In the genomic region with DNA sequence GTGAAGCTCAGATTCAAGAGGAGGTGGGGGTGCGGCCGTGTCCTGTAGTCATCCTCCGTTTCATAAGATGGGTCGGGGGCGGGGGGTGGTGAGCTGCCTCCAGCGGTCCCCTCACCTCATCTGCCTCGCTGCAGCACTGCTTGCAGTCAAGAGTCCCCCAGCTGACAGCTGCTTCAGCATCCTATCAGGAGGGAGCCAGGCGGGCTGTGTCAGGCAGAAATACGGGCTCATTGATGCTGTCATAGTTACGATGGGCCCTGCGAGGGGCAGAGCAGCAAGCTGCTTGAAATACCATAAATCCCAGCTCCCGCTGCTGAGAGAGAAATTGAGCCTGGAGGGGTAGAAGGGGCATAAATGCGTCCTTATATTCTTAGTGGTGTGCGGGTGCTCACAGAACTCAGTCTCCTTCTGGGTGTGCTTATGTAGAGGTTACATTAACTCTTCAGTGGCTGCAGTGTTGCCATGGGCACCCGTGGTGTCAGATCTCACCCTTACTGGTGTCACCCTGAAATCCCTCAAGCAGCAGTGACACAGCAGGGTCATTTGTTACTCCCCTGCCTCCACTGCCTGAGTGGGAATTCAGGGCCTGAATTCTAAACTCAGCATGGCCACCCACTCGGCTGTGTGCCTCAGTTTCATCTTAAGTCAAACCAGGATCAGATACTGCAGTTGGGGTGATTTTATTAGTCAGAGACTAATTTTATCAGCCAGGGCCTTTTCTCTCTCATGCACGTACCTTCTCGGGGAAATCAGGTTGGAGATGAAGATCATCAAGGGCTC, we compare ENCODE assay signal across 19 cellular contexts. TPM values are rescaled to one million over a fixed set of nuclear protein-coding genes. Genes with fewer than 3 reads are reported as not detected.
DNase-seq lines count a peak whose midpoint lies in the region; ATAC-seq, FAIRE-seq and TF ChIP-seq lines count a peak whose summit lies in the region.
"Had no signal": no experiment of that assay in that cellular context is flagged by ENCODE, and none has a peak within 500 bp of the region (broad histone marks: within the 10 kb centered on the region; RNA-seq: fewer than 3 reads in every experiment).

No MANE protein-coding gene starts in this region.

- peaks cover 0 to 5% of the 10 kb centered on the region in 2 donors for H3K36me3 Mint-ChIP-seq in activated naive CD4-positive, alpha-beta T cell treated with anti-CD3 and anti-CD28 coated beads, Interleukin-2, amount 50 U/mL, for 72 hours
- peaks cover 50 to 61% of the 10 kb centered on the region in 2 donors for H3K36me3 Mint-ChIP-seq in stimulated activated naive B cell treated with anti-CD40 and anti-IgM and Interleukin-4, amounts not matched to agents 10 μg/mL and 1 μg/mL and 100 μg/mL, for 72 hours

- no peaks in the 10 kb centered on the region for H4K20me1 ChIP-seq in GM12878 (ENCODE audit: control insufficient read depth, insufficient read depth)

- peak overlapping the region; percentile 35 to 87 for H3K27ac Mint-ChIP-seq in activated naive CD4-positive, alpha-beta T cell treated with anti-CD3 and anti-CD28 coated beads, Interleukin-2, amount 50 U/mL, for 72 hours
- H3K27ac Mint-ChIP-seq in stimulated activated naive B cell treated with anti-CD40 and anti-IgM and Interleukin-4, amounts not matched to agents 10 μg/mL and 1 μg/mL and 100 μg/mL, for 72 hours = peak overlapping the region; percentile 76
- H3K27ac Mint-ChIP-seq: GM23338 had no signal

- intact Hi-C loops in GM12878 (cut with micrococcal nuclease; ENCODE audit: unreplicated experiment) = no loop called here

- in situ Hi-C loops in GM12878 (cut with MboI) = no loop called here

- no peak overlapping the region for H3K27ac ChIP-seq in GM12878 (ENCODE audit: control insufficient read depth, insufficient read depth)
- H3K27ac ChIP-seq: BLaER1 treated with 17β-estradiol and CSF1 and Interleukin-3, amounts not matched to agents 10 nM and 100 nM had no signal

- no peak for TF ChIP-seq EP300 in GM12878 (IDR thresholded peaks at IDR 0.05; ENCODE audit: borderline replicate concordance in 1 of 2, control insufficient read depth in 1 of 2, low read depth in 2 of 2, low read length in 2 of 2)

- RAD21 ChIA-PET in GM12878 (lab: Charles Lee; ENCODE audit: unreplicated experiment) = interaction anchor here (1.3 kb wide), 1 partner anchor 214 kb away, joined by 3 read pairs; no protein-coding TSS in a partner anchor

- no peaks in the 10 kb centered on the region for H3K9me3 ChIP-seq in GM12878 (replicated peaks; ENCODE audit: control insufficient read depth, insufficient read depth, low read length)
- H3K9me3 ChIP-seq: BLaER1 treated with 17β-estradiol and CSF1 and Interleukin-3, amounts not matched to agents 10 nM and 100 nM had no signal

- H3K4me3 ChIP-seq in GM12878 = no peak overlapping the region
- H3K4me3 ChIP-seq: BLaER1 treated with 17β-estradiol and CSF1 and Interleukin-3, amounts not matched to agents 10 nM and 100 nM; GM23338 had no signal

- SMC1A ChIA-PET in GM12878 (lab: Charles Lee; ENCODE audit: uncharacterized antibody, unreplicated experiment) = no interaction called here

- BruUV-seq in GM12878 (replicated peaks; lab: Mats Ljungman, UMichigan) = no TSS peak

- H3K27me3 Mint-ChIP-seq in stimulated activated naive B cell treated with anti-CD40 and anti-IgM and Interleukin-4, amounts not matched to agents 10 μg/mL and 1 μg/mL and 100 μg/mL, for 72 hours = no peaks in the 10 kb centered on the region
- H3K27me3 Mint-ChIP-seq: CD8-positive, alpha-beta memory T cell; IgD-negative memory B cell had no signal

- CTCF ChIA-PET in GM12878 (lab: Yijun Ruan, JAX) = interaction anchor here (0.8 kb wide), 2 partner anchors 61 to 88 kb away, joined by 3 read pairs; no protein-coding TSS in a partner anchor

- TF ChIP-seq CTCF in GM12878 (IDR thresholded peaks at IDR 0.05 in 2 of 3, conservative IDR thresholded peaks at IDR 0.05 in 1 of 3; ENCODE audit: control insufficient read depth in 2 of 3, extremely low read depth in 1 of 3, insufficient read depth in 1 of 3, low read depth in 3 of 3, low read length in 3 of 3) = no peak

- H3K4me3 Mint-ChIP-seq in stimulated activated naive B cell treated with anti-CD40 and anti-IgM and Interleukin-4, amounts not matched to agents 10 μg/mL and 1 μg/mL and 100 μg/mL, for 72 hours = no peak overlapping the region
- H3K4me3 Mint-ChIP-seq: CD8-positive, alpha-beta memory T cell; GM23338; IgD-negative memory B cell had no signal

- no peaks in the 10 kb centered on the region for H3K79me2 ChIP-seq in GM12878 (ENCODE audit: control insufficient read depth, insufficient read depth, low read length)

- no peak for TF ChIP-seq RAD21 in GM12878 (IDR thresholded peaks at IDR 0.05; ENCODE audit: insufficient read depth, low read depth, low read length)

- H3K27me3 ChIP-seq in GM12878 (replicated peaks in 1 of 2; ENCODE audit: control insufficient read depth in 2 of 2, insufficient read depth in 2 of 2, low read length in 1 of 2) = no peaks in the 10 kb centered on the region
- H3K27me3 ChIP-seq: BLaER1 treated with 17β-estradiol and CSF1 and Interleukin-3, amounts not matched to agents 10 nM and 100 nM had no signal

- peak in 1 of 2 donors; percentile 16 for ATAC-seq in activated naive CD4-positive, alpha-beta T cell treated with anti-CD3 and anti-CD28 coated beads, Interleukin-2, amount 50 U/mL, for 72 hours
- ATAC-seq in GM12878 = no peak
- ATAC-seq in stimulated activated naive B cell treated with anti-CD40 and anti-IgM and Interleukin-4, amounts not matched to agents 10 μg/mL and 1 μg/mL and 100 μg/mL, for 72 hours (replicated peaks) = no peak
- ATAC-seq: GM23338, Panc1 had no signal

- H3K36me3 ChIP-seq in GM12878 (ENCODE audit: control insufficient read depth in 2 of 2, insufficient read depth in 2 of 2, low read length in 1 of 2) = peaks cover 49 to 50% of the 10 kb centered on the region in 2 experiments

- H3K9me3 Mint-ChIP-seq in activated naive CD4-positive, alpha-beta T cell treated with anti-CD3 and anti-CD28 coated beads, Interleukin-2, amount 50 U/mL, for 72 hours = no peaks in the 10 kb centered on the region
- no peaks in the 10 kb centered on the region for H3K9me3 Mint-ChIP-seq in stimulated activated naive B cell treated with anti-CD40 and anti-IgM and Interleukin-4, amounts not matched to agents 10 μg/mL and 1 μg/mL and 100 μg/mL, for 72 hours
- H3K9me3 Mint-ChIP-seq: CD8-positive, alpha-beta memory T cell; GM23338; IgD-negative memory B cell had no signal

- TF ChIP-seq POLR2A in GM12878 (IDR thresholded peaks at IDR 0.05; ENCODE audit: low read depth, low read length) (peak; percentile 29), H54 (IDR thresholded peaks at IDR 0.05; ENCODE audit: low read depth, low read length) (no peak)

- POLR2A ChIA-PET in GM12878 (lab: Charles Lee) = no interaction called here

- DNase-seq in activated naive CD4-positive, alpha-beta T cell treated with anti-CD3 and anti-CD28 coated beads, Interleukin-2, amount 50 U/mL, for 72 hours (ENCODE audit: low spot score in 2 of 2) = no peak
- no peak for DNase-seq in activated naive CD4-positive, alpha-beta T cell (lab: John Stamatoyannopoulos, UW)
- no peak for DNase-seq in GM12878 (ENCODE audit: low read depth, low spot score)
- peak; percentile 40 for DNase-seq in left kidney (ENCODE audit: low read depth, low spot score)
- DNase-seq in stimulated activated naive B cell treated with anti-CD40 and anti-IgM and Interleukin-4, amounts not matched to agents 10 μg/mL and 1 μg/mL and 100 μg/mL, for 72 hours = no peak
- DNase-seq in H54 (ENCODE audit: insufficient read length, low spot score) = no peak
- DNase-seq in AG20443 (ENCODE audit: low spot score) = no peak
- DNase-seq: CD8-positive, alpha-beta memory T cell; Kasumi-1; MM.1S; NCI-H1092; NCI-H1436 treated with DMSO at 0.1 percent for 48 hours; NCI-H2029; NCI-H526 had no signal

- H2AFZ ChIP-seq in GM12878 (ENCODE audit: control insufficient read depth, low read depth, low read length) = no peak overlapping the region
- H2AFZ ChIP-seq: GM23338 had no signal

- FAIRE-seq in GM12878 (lab: Jason Lieb, UNC) = no peak
- no peak for FAIRE-seq in H54 (lab: Jason Lieb, UNC)
- FAIRE-seq: D721Med had no signal

- H3K4me1 ChIP-seq in GM12878 (ENCODE audit: control insufficient read depth, insufficient read depth, low read length) = no peaks in the 10 kb centered on the region; the same call in 1 of the 2 replicates

- H3K4me1 Mint-ChIP-seq in stimulated activated naive B cell treated with anti-CD40 and anti-IgM and Interleukin-4, amounts not matched to agents 10 μg/mL and 1 μg/mL and 100 μg/mL, for 72 hours = peaks cover 0 to 7% of the 10 kb centered on the region in 2 donors

- no peak overlapping the region for H3K4me2 ChIP-seq in GM12878 (ENCODE audit: control insufficient read depth, insufficient read depth)
- H3K4me2 ChIP-seq: GM23338 had no signal

- WGBS in GM12878 (ENCODE audit: insufficient coverage, insufficient replicate concordance, low lambda C conversion rate, missing lambda C conversion rate) = 74% methylated on average over 16 of the region's 18 CpGs

- no peak overlapping the region for H3K9ac ChIP-seq in GM12878 (ENCODE audit: control insufficient read depth, insufficient read depth, low read length)
- H3K9ac ChIP-seq: BLaER1 treated with 17β-estradiol and CSF1 and Interleukin-3, amounts not matched to agents 10 nM and 100 nM had no signal

RNA-seq across cellular contexts. Expression of gene CCDC167, which starts 21.8 kb away (rescaled TPM):
- 10 to 100 TPM; 53.3 to 68.6 TPM for total RNA-seq in activated naive CD4-positive, alpha-beta T cell treated with anti-CD3 and anti-CD28 coated beads, Interleukin-2, amount 50 U/mL, for 72 hours
- total RNA-seq in GM12878 (2013; cell fraction: nucleolus; rRNA removed) = 8.5 and 9.7 TPM in 2 replicates
- total RNA-seq in GM12878 (2014; rRNA removed) = 92.6 and 102 TPM in 2 replicates
- total RNA-seq in GM12878 (2014; rRNA removed; fragmentation: Illumina TruSeq; extraction: Trizol) = 103 and 110 TPM in 2 replicates
- 70.8 and 74.9 TPM in 2 replicates for total RNA-seq in GM12878 (2021)
- 76.2 TPM for polyA plus RNA-seq in GM12878 (2011; ENCODE audit: low read depth)
- 84.1 and 109 TPM in 2 replicates for polyA plus RNA-seq in GM12878 (2011; rRNA removed)
- 165 and 304 TPM in 2 replicates for polyA plus RNA-seq in GM12878 (2011; cell fraction: cytosol; rRNA removed)
- polyA plus RNA-seq in GM12878 (2011; cell fraction: nucleus; rRNA removed) = 77.8 and 96.7 TPM in 2 replicates
- polyA plus RNA-seq in GM12878 (2012) = 92.0 and 93.8 TPM in 2 replicates
- 133 and 200 TPM in 2 replicates for polyA plus RNA-seq in GM12878 (2014; fragmentation: Illumina TruSeq; extraction: Trizol)
- polyA plus RNA-seq in GM12878 (2014; fragmentation: Nextera tagmentation; extraction: Ambion mirVana) = 100 to 1,000 TPM; 323 to 380 TPM
- 99.5 and 99.6 TPM in 2 replicates for polyA plus RNA-seq in GM12878 (2014; rRNA removed)
- polyA plus RNA-seq in GM12878 (2016; fragmentation: Nextera tagmentation; extraction: Ambion mirVana) = 100 to 1,000 TPM; 165 to 180 TPM
- 31.0 and 53.2 TPM in 2 replicates for polyA minus RNA-seq in GM12878 (2011; rRNA and poly(A)+ RNA removed)
- polyA minus RNA-seq in GM12878 (2011; cell fraction: cytosol; rRNA and poly(A)+ RNA removed) = 21.2 and 21.5 TPM in 2 replicates
- polyA minus RNA-seq in GM12878 (2011; cell fraction: nucleus; rRNA and poly(A)+ RNA removed) = 7.5 and 13.0 TPM in 2 replicates

RNA-seq across cellular contexts. Expression of gene CMTR1, which starts 44.8 kb away (rescaled TPM):
- 10 to 100 TPM; 42.9 to 75.9 TPM for total RNA-seq in activated naive CD4-positive, alpha-beta T cell treated with anti-CD3 and anti-CD28 coated beads, Interleukin-2, amount 50 U/mL, for 72 hours
- 109 and 111 TPM in 2 replicates for total RNA-seq in GM12878 (2013; cell fraction: nucleolus; rRNA removed)
- total RNA-seq in GM12878 (2014; rRNA removed) (46.2 and 53.1 TPM in 2 replicates), GM12878 (2014; rRNA removed; fragmentation: Illumina TruSeq; extraction: Trizol) (46.2 and 51.7 TPM in 2 replicates), GM12878 (2021) (55.9 and 56.6 TPM in 2 replicates)
- polyA plus RNA-seq in GM12878 (2011; ENCODE audit: low read depth) = 31.0 TPM
- polyA plus RNA-seq in GM12878 (2011; rRNA removed) (67.0 and 67.8 TPM in 2 replicates), GM12878 (2014; fragmentation: Illumina TruSeq; extraction: Trizol) (57.5 and 59.1 TPM in 2 replicates), GM12878 (2014; fragmentation: Nextera tagmentation; extraction: Ambion mirVana) (1 to 10 TPM; 2.7 to 3.5 TPM), GM12878 (2014; rRNA removed) (43.3 and 52.8 TPM in 2 replicates), GM12878 (2016; fragmentation: Nextera tagmentation; extraction: Ambion mirVana) (10 to 100 TPM; 31.9 to 34.2 TPM)
- polyA plus RNA-seq in GM12878 (2011; cell fraction: cytosol; rRNA removed) = 57.0 and 58.5 TPM in 2 replicates
- polyA plus RNA-seq in GM12878 (2011; cell fraction: nucleus; rRNA removed) = 116 and 125 TPM in 2 replicates
- polyA plus RNA-seq in GM12878 (2012) = 44.7 and 48.1 TPM in 2 replicates
- polyA minus RNA-seq in GM12878 (2011; rRNA and poly(A)+ RNA removed) = 55.4 and 70.0 TPM in 2 replicates
- 17.1 and 22.4 TPM in 2 replicates for polyA minus RNA-seq in GM12878 (2011; cell fraction: cytosol; rRNA and poly(A)+ RNA removed)
- polyA minus RNA-seq in GM12878 (2011; cell fraction: nucleus; rRNA and poly(A)+ RNA removed) = 26.4 and 35.6 TPM in 2 replicates
